Comparison of ENCODE assay signal across 8 cellular contexts in genomic region chr2:170714156-170715061, GRCh38. TPM values are rescaled to one million over a fixed set of nuclear protein-coding genes. Genes with fewer than 3 reads are reported as not detected.
DNase-seq lines count a peak whose midpoint lies in the region; ATAC-seq and TF ChIP-seq lines count a peak whose summit lies in the region.

No MANE protein-coding gene starts in this region.

- H3K9me3 ChIP-seq in parathyroid adenoma (ENCODE audit: control insufficient read depth, low read length) = no peaks in the 10 kb centered on the region

- peaks cover 38% of the 10 kb centered on the region for H3K4me1 Mint-ChIP-seq in CD14-positive monocyte
- peaks cover 36% of the 10 kb centered on the region for H3K4me1 Mint-ChIP-seq in activated CD8-positive, alpha-beta T cell treated with anti-CD3 and anti-CD28 coated beads for 36 hours (ENCODE audit: low read depth)

- peaks cover 10% of the 10 kb centered on the region in 2 donors for H3K36me3 Mint-ChIP-seq in CD14-positive monocyte
- no peaks in the 10 kb centered on the region for H3K36me3 Mint-ChIP-seq in activated CD8-positive, alpha-beta T cell treated with anti-CD3 and anti-CD28 coated beads for 36 hours (ENCODE audit: low read depth)

- POLR2A ChIA-PET in activated CD8-positive, alpha-beta T cell treated with anti-CD3 and anti-CD28 coated beads for 36 hours (lab: Charles Lee) = no interaction called here

- TF ChIP-seq CTCF in CD14-positive monocyte (IDR thresholded peaks at IDR 0.05) (no peak), foreskin keratinocyte (conservative IDR thresholded peaks at IDR 0.05) (no peak), parathyroid adenoma (IDR thresholded peaks at IDR 0.05) (no peak)
- no peak for TF ChIP-seq CTCF in activated CD8-positive, alpha-beta T cell treated with anti-CD3 and anti-CD28 coated beads for 36 hours (IDR thresholded peaks at IDR 0.05)

- no peaks in the 10 kb centered on the region for H3K79me2 ChIP-seq in parathyroid adenoma

- no peak overlapping the region for H3K27ac ChIP-seq in foreskin keratinocyte
- H3K27ac ChIP-seq in parathyroid adenoma = no peak overlapping the region

- no peaks in the 10 kb centered on the region for H3K4me1 ChIP-seq in foreskin keratinocyte
- H3K4me1 ChIP-seq in parathyroid adenoma = peaks cover 2% of the 10 kb centered on the region

- no peak overlapping the region for H3K9ac ChIP-seq in parathyroid adenoma

- intact Hi-C loops in CD14-positive monocyte (cut with micrococcal nuclease) = no loop called here
- intact Hi-C loops in activated CD8-positive, alpha-beta T cell treated with anti-CD3 and anti-CD28 coated beads for 36 hours (cut with micrococcal nuclease) = loop anchor here (5.0 kb wide), 1 partner anchor 58 kb away; the partner anchor contains the start of gene ERICH2

- peaks cover 89 to 100% (median 92%) of the 10 kb centered on the region in 3 donors for H3K27me3 Mint-ChIP-seq in CD14-positive monocyte (ENCODE audit: low read depth in 3 of 3)
- H3K27me3 Mint-ChIP-seq in activated CD8-positive, alpha-beta T cell treated with anti-CD3 and anti-CD28 coated beads for 36 hours = peaks cover 75% of the 10 kb centered on the region

- H3K27ac Mint-ChIP-seq in CD14-positive monocyte = no peak overlapping the region
- H3K27ac Mint-ChIP-seq in activated CD8-positive, alpha-beta T cell treated with anti-CD3 and anti-CD28 coated beads for 36 hours = no peak overlapping the region

- H3K27me3 ChIP-seq in foreskin keratinocyte (peaks cover 100% of the 10 kb centered on the region), parathyroid adenoma (ENCODE audit: control insufficient read depth, insufficient read depth, low read length) (no peaks in the 10 kb centered on the region)

- ATAC-seq in HG02798 (IDR thresholded peaks at IDR 0.05; ENCODE audit: poor library complexity, unreplicated experiment) (peak; percentile 51), foreskin keratinocyte (peak; percentile 4), GM19463 (IDR thresholded peaks at IDR 0.05; ENCODE audit: unreplicated experiment) (no peak)
- ATAC-seq in activated CD8-positive, alpha-beta T cell treated with anti-CD3 and anti-CD28 coated beads for 36 hours = peak; percentile 57

- H3K9me3 Mint-ChIP-seq in CD14-positive monocyte = peaks cover 0 to 28% (median 16%) of the 10 kb centered on the region in 7 donors
- H3K9me3 Mint-ChIP-seq in activated CD8-positive, alpha-beta T cell treated with anti-CD3 and anti-CD28 coated beads for 36 hours = no peaks in the 10 kb centered on the region

- peak overlapping the region; percentile 78 to 98 for H3K4me3 Mint-ChIP-seq in CD14-positive monocyte
- H3K4me3 Mint-ChIP-seq in activated CD8-positive, alpha-beta T cell treated with anti-CD3 and anti-CD28 coated beads for 36 hours = peak overlapping the region; percentile 72

- peak overlapping the region; percentile 97 for H3K4me2 ChIP-seq in parathyroid adenoma (ENCODE audit: low read length)

- H3K4me3 ChIP-seq in parathyroid adenoma (ENCODE audit: low read depth, low read length) = peak overlapping the region; percentile 76

- H3K36me3 ChIP-seq in parathyroid adenoma (ENCODE audit: control insufficient read depth, insufficient read depth, low read length) = no peaks in the 10 kb centered on the region

- CTCF ChIA-PET in activated CD8-positive, alpha-beta T cell treated with anti-CD3 and anti-CD28 coated beads for 36 hours (lab: Charles Lee) = interaction anchor here (1.0 to 3.7 kb wide), 3 partner anchors 100 to 305 kb away, joined by 4 to 13 read pairs (median 6); partner anchors contain the start of gene GAD1

- no peak for DNase-seq in CD14-positive monocyte (ENCODE audit: low spot score)
- DNase-seq in activated CD8-positive, alpha-beta T cell treated with anti-CD3 and anti-CD28 coated beads for 36 hours = peak; percentile 13
- DNase-seq in foreskin keratinocyte = no peak
- DNase-seq in GDM1 (lab: John Stamatoyannopoulos, UW) = no peak
- no peak for DNase-seq in middle frontal gyrus (ENCODE audit: extremely low spot score, low spot score)

- H2AFZ ChIP-seq in parathyroid adenoma = peak overlapping the region; percentile 94

RNA-seq across cellular contexts. Expression of gene SP5, which starts 0.7 kb away (rescaled TPM):
- polyA plus RNA-seq in CD14-positive monocyte (not detected), foreskin keratinocyte (0.03 TPM in 2 replicates)
- not detected for total RNA-seq in activated CD8-positive, alpha-beta T cell treated with anti-CD3 and anti-CD28 coated beads for 36 hours
- 0.07 TPM in 1 of 2 replicates, not detected in the other for total RNA-seq in foreskin keratinocyte

RNA-seq across cellular contexts. Expression of gene ERICH2, which starts 55.8 kb away (rescaled TPM):
- polyA plus RNA-seq in CD14-positive monocyte = not detected
- total RNA-seq in activated CD8-positive, alpha-beta T cell treated with anti-CD3 and anti-CD28 coated beads for 36 hours = not detected
- 1.3 and 2.5 TPM in 2 replicates for total RNA-seq in foreskin keratinocyte
- 2.0 and 2.9 TPM in 2 replicates for polyA plus RNA-seq in foreskin keratinocyte
